In the genomic region with DNA sequence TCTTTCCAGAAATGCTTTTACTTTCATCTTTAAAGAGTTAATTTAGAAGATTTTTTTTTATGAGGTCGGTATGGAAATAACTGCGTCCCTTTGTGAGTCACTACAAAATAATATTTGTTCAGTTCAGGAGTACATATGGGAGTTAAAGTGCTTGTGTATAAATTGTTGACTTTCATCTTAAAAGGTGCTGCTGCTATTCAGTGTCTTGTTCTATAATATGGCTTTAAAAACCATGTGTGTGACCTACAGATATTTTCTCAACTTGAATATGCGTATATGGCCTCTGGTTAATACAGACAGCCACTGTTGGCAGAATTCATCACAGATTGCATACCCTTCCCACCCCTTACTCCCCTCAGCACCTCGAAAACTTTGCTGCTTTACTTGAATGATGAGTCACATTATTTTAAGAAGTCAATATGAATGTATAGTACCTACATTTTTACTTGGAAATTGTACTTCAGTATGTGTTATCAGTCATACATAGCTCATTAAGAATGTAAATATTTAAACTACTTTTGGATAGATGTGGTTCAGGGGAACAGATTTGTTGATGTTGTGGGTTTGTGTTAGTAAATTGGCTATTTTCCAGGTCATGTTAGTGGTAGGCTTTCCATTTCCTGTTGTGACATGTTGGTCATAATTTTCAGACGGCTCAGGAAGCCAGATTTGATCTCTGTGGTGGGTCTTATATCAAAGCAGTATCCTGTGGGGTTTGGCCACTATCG, we compare ENCODE assay signal across 8 cellular contexts. TPM values are rescaled to one million over a fixed set of nuclear protein-coding genes. Genes with fewer than 3 reads are reported as not detected.
A peak's percentile ranks its signal among the peaks of the same experiment; 100 is the strongest.
DNase-seq lines count a peak whose midpoint lies in the region; ATAC-seq and TF ChIP-seq lines count a peak whose summit lies in the region.

No MANE protein-coding gene starts in this region.

- H3K4me3 ChIP-seq in HCT116 (replicated peaks in 1 of 2; ENCODE audit: low read depth in 1 of 2, low read length in 2 of 2), result peak overlapping the region; percentile 78 to 80
- H3K4me3 ChIP-seq in dorsolateral prefrontal cortex, result peak overlapping the region; percentile 4 to 95 (median 85)

- POLR2A ChIA-PET in HCT116 (lab: Charles Lee), result no interaction called here

- peaks cover 23% of the 10 kb centered on the region for H3K4me1 Mint-ChIP-seq in nephron

- peak overlapping the region; percentile 74; the same call in 1 of the 2 replicates for H3K27ac ChIP-seq in HCT116 (ENCODE audit: low read depth, low read length)
- peak overlapping the region in 8 of 59 donors; percentile 0 to 98 (median 22) for H3K27ac ChIP-seq in dorsolateral prefrontal cortex

- ATAC-seq in HCT116, result no peak

- H3K36me3 ChIP-seq in HCT116 (ENCODE audit: control insufficient read depth in 1 of 2, insufficient read depth in 2 of 2, low read length in 2 of 2), result no peaks in the 10 kb centered on the region; a peak in 1 of 4 replicates

- CTCF ChIA-PET in HCT116 (lab: Charles Lee), result no interaction called here

- no peaks in the 10 kb centered on the region for H3K9me3 Mint-ChIP-seq in nephron

- no peaks in the 10 kb centered on the region for H4K20me1 ChIP-seq in HCT116 (ENCODE audit: insufficient read depth)

- no peak for TF ChIP-seq POLR2A in HCT116 (IDR thresholded peaks at IDR 0.05; ENCODE audit: borderline replicate concordance, extremely low read depth, insufficient read depth, insufficient read length)

- RAD21 ChIA-PET in HCT116 (lab: Charles Lee; ENCODE audit: low non-redundant PET in 1 of 2, low total read pairs in 2 of 2, uncharacterized antibody in 2 of 2, unreplicated experiment in 2 of 2), result interaction anchor here in 1 of 2 experiments (0.6 kb wide), 1 partner anchor 121 kb away, joined by 6 read pairs; no protein-coding TSS in a partner anchor

- intact Hi-C loops in HCT116 (cut with micrococcal nuclease), result no loop called here
- intact Hi-C loops in dorsolateral prefrontal cortex (cut with DNase I), result loop anchor here in 1 of 2 donors (2.0 kb wide), 2 partner anchors 35 to 405 kb away; a partner anchor contains a TSS

- H3K9ac ChIP-seq in HCT116 (ENCODE audit: low read length), result peak overlapping the region; percentile 98

- H3K27me3 ChIP-seq in HCT116 (ENCODE audit: insufficient read depth, low read length) (no peaks in the 10 kb centered on the region), dorsolateral prefrontal cortex (no peaks in the 10 kb centered on the region)

- H3K9me3 ChIP-seq in HCT116 (ENCODE audit: control insufficient read depth in 1 of 2, insufficient read depth in 1 of 2, low read depth in 1 of 2, low read length in 2 of 2), result no peaks in the 10 kb centered on the region

- H3K4me3 Mint-ChIP-seq in nephron, result peak overlapping the region; percentile 86 to 98 (median 91)

- H3K36me3 Mint-ChIP-seq in nephron (ENCODE audit: low read depth), result no peaks in the 10 kb centered on the region

- TF ChIP-seq RAD21 in HCT116 (IDR thresholded peaks at IDR 0.05; ENCODE audit: low read depth), result no peak

- H3K4me2 ChIP-seq in HCT116 (ENCODE audit: low read length), result peak overlapping the region; percentile 99

- BruUV-seq in HCT116 (replicated peaks; lab: Mats Ljungman, UMichigan), result no TSS peak

- H3K27me3 Mint-ChIP-seq in nephron (ENCODE audit: low read depth), result no peaks in the 10 kb centered on the region

- H3K4me1 ChIP-seq in HCT116 (ENCODE audit: control insufficient read depth in 1 of 2, insufficient read depth in 2 of 2, low read length in 2 of 2), result peaks cover 10 to 25% of the 10 kb centered on the region in 2 experiments; a peak in 3 of 4 replicates

- DNase-seq in DMS153 (lab: John Stamatoyannopoulos, UW), result peak; percentile 15
- DNase-seq in HCT116 (ENCODE audit: low read depth, low spot score), result no peak
- DNase-seq in SHP77 treated with DMSO at 0.1 percent for 48 hours (lab: John Stamatoyannopoulos, UW), result peak; percentile 2
- no peak for DNase-seq in dorsolateral prefrontal cortex
- no peak for DNase-seq in HuH-7.5 (ENCODE audit: low spot score)
- DNase-seq in stimulated activated CD8-positive, alpha-beta memory T cell treated with anti-CD3 and anti-CD28 coated beads, Interleukin-4, amount 100 ng/mL, for 48 hours, result no peak
- DNase-seq in NCI-H526 treated with DMSO at 0.1 percent for 48 hours (lab: John Stamatoyannopoulos, UW), result no peak

- TF ChIP-seq CTCF in HCT116 (IDR thresholded peaks at IDR 0.05 in 2 of 3, conservative IDR thresholded peaks at IDR 0.05 in 1 of 3; ENCODE audit: borderline replicate concordance in 1 of 3, insufficient read depth in 1 of 3, low read depth in 2 of 3, low read length in 2 of 3) (no peak), dorsolateral prefrontal cortex (IDR thresholded peaks at IDR 0.05 in 54 of 56, conservative IDR thresholded peaks at IDR 0.05 in 2 of 56; ENCODE audit: low read depth in 1 of 56, partially characterized antibody in 56 of 56) (no peak), nephron (IDR thresholded peaks at IDR 0.05; ENCODE audit: unreplicated experiment in 3 of 3) (no peak)

- H3K79me2 ChIP-seq in HCT116 (ENCODE audit: insufficient read depth, low read length), result peaks cover 65% of the 10 kb centered on the region

- no peaks in the 10 kb centered on the region for H3K9me2 ChIP-seq in HCT116 (ENCODE audit: insufficient read depth)

- no peak overlapping the region for H2AFZ ChIP-seq in HCT116 (ENCODE audit: low read depth, low read length, poor library complexity, severe bottlenecking)

- H3K27ac Mint-ChIP-seq in nephron, result peak overlapping the region; percentile 69 to 97 (median 69)

TF ChIP-seq in HCT116, 20 proteins besides CTCF, POLR2A, EP300 and RAD21:
- 0 out of 2 replicates have a peak, but pooled peaks have one; percentile 1 for TF ChIP-seq JUND (IDR thresholded peaks at IDR 0.05)
- no peak for TF ChIP-seq CEBPB (IDR thresholded peaks at IDR 0.05; ENCODE audit: low read depth)

RNA-seq across cellular contexts. Expression of a gene that starts 1.5 kb away (rescaled TPM):
- total RNA-seq in HCT116 (2021; ENCODE audit: unreplicated experiment) (60.4 TPM), dorsolateral prefrontal cortex (100 to 1,000 TPM in 16 of 120 experiments, 10 to 100 TPM in 104; 60.7 to 119 (median 90.2) TPM)
- 37.7 and 38.0 TPM in 2 replicates for polyA plus RNA-seq in HCT116 (2012)

RNA-seq across cellular contexts. Expression of a gene that starts 9.5 kb away (rescaled TPM):
- total RNA-seq in HCT116 (2021; ENCODE audit: unreplicated experiment), result 13.3 TPM
- 3.3 and 4.3 TPM in 2 replicates for polyA plus RNA-seq in HCT116 (2012)
- 10 to 100 TPM; 23.1 to 47.6 (median 32.4) TPM for total RNA-seq in dorsolateral prefrontal cortex

Comparison
In these comparisons a context has a peak if more than half of its experiments do, and no peak if none do; other contexts are left out.
1. DNase-seq: peak in DMS153 (single experiment) and SHP77 treated with DMSO at 0.1 percent for 48 hours (single experiment); none in HCT116 (single experiment), dorsolateral prefrontal cortex (0 of 10), HuH-7.5 (single experiment), stimulated activated CD8-positive, alpha-beta memory T cell treated with anti-CD3 and anti-CD28 coated beads, Interleukin-4, amount 100 ng/mL, for 48 hours (single experiment) and NCI-H526 treated with DMSO at 0.1 percent for 48 hours (single experiment).